In the genomic region with DNA sequence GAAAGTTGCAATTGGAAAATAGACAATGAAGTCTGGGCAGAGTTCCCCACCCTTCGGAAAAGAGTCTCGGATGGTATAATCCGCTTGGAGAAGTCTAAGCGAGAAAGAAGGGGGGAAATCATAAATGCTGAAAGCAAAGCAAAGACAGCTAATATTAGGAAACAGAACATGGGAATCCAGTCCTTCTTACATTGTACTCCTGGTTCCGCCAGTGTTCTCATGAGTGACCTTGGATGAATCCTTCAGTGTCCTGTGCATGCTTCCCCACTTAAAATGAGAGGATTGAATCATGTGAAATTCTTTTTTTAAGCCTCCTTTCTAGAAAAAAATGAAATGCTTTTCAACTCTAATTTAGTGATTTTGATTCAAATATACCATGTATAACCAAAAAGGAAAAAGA, we compare ENCODE assay signal across 17 cellular contexts.
DNase-seq lines count a peak whose midpoint lies in the region; ATAC-seq and TF ChIP-seq lines count a peak whose summit lies in the region.
"Had no signal": no experiment of that assay in that cellular context is flagged by ENCODE, and none has a peak within 500 bp of the region (broad histone marks: within the 10 kb centered on the region; RNA-seq: fewer than 3 reads in every experiment).

No MANE protein-coding gene starts in this region.

- H3K36me3 ChIP-seq in ascending aorta (no peaks in the 10 kb centered on the region), upper lobe of left lung (no peaks in the 10 kb centered on the region), Caco-2 (ENCODE audit: control insufficient read depth, insufficient read depth, low read length) (no peaks in the 10 kb centered on the region)
- H3K36me3 ChIP-seq: cardiac muscle cell, MG63, upper lobe of right lung had no signal

- intact Hi-C loops in ascending aorta (cut with DNase I) (no loop called here), Right ventricle myocardium superior (cut with DNase I) (no loop called here), Caco-2 (cut with micrococcal nuclease; ENCODE audit: unreplicated experiment) (no loop called here)

- POLR2A ChIA-PET in Caco-2 (lab: Charles Lee), result no interaction called here

- WGBS in upper lobe of left lung, 2 donors, result 68 to 73% methylated on average over 5 of the region's 5 CpGs

- no peaks in the 10 kb centered on the region for H3K36me3 Mint-ChIP-seq in osteocyte (ENCODE audit: unreplicated experiment)
- H3K36me3 Mint-ChIP-seq in Caco-2 (ENCODE audit: insufficient read depth, unreplicated experiment), result peaks cover 6% of the 10 kb centered on the region

- H3K4me1 Mint-ChIP-seq in osteocyte (ENCODE audit: unreplicated experiment), result peaks cover 89% of the 10 kb centered on the region
- no peaks in the 10 kb centered on the region for H3K4me1 Mint-ChIP-seq in Caco-2 (ENCODE audit: low read depth, unreplicated experiment)

- no peak for TF ChIP-seq EP300 in upper lobe of left lung (IDR thresholded peaks at IDR 0.05)

- H3K27ac Mint-ChIP-seq in osteocyte (ENCODE audit: unreplicated experiment) (peak overlapping the region; percentile 93), Caco-2 (ENCODE audit: unreplicated experiment) (no peak overlapping the region)
- H3K27ac Mint-ChIP-seq: activated naive CD4-positive, alpha-beta T cell treated with anti-CD3 and anti-CD28 coated beads, Interleukin-2, amount 10 ng/mL, durations not matched to agents 7 days and 5 days; naive B cell; T-helper 17 cell had no signal

- H3K27me3 Mint-ChIP-seq in osteocyte (ENCODE audit: unreplicated experiment), result no peaks in the 10 kb centered on the region
- no peaks in the 10 kb centered on the region for H3K27me3 Mint-ChIP-seq in Caco-2 (ENCODE audit: insufficient read depth, unreplicated experiment)
- H3K27me3 Mint-ChIP-seq: activated naive CD4-positive, alpha-beta T cell treated with anti-CD3 and anti-CD28 coated beads, Interleukin-2, amount 10 ng/mL, durations not matched to agents 7 days and 5 days; naive B cell; T-helper 17 cell had no signal

- no peak overlapping the region for H3K4me3 ChIP-seq in ascending aorta
- no peak overlapping the region for H3K4me3 ChIP-seq in upper lobe of left lung
- no peak overlapping the region for H3K4me3 ChIP-seq in Caco-2 (ENCODE audit: low read depth, low read length)
- H3K4me3 ChIP-seq: cardiac muscle cell, MG63, psoas muscle, upper lobe of right lung had no signal

- no peak for TF ChIP-seq POLR2A in upper lobe of left lung (IDR thresholded peaks at IDR 0.05)

- no peak for DNase-seq in ascending aorta (ENCODE audit: low spot score in 2 of 2)
- no peak for DNase-seq in Right ventricle myocardium superior
- DNase-seq in osteocyte (ENCODE audit: extremely low spot score, unreplicated experiment), result no peak
- DNase-seq in upper lobe of left lung, result no peak
- no peak for DNase-seq in Caco-2
- DNase-seq: activated naive CD4-positive, alpha-beta T cell treated with anti-CD3 and anti-CD28 coated beads, Interleukin-2, amount 10 ng/mL, durations not matched to agents 7 days and 5 days; DMS153; naive B cell; NCI-H2081 treated with DMSO at 0.1 percent for 48 hours; NCI-H748 treated with DMSO at 0.1 percent for 48 hours; T-helper 17 cell; upper lobe of right lung had no signal

- no peaks in the 10 kb centered on the region for H3K27me3 ChIP-seq in ascending aorta
- H3K27me3 ChIP-seq in upper lobe of left lung, result no peaks in the 10 kb centered on the region
- H3K27me3 ChIP-seq in Caco-2 (replicated peaks; ENCODE audit: control insufficient read depth, insufficient read depth, low read length), result no peaks in the 10 kb centered on the region
- H3K27me3 ChIP-seq: cardiac muscle cell, MG63, upper lobe of right lung had no signal

- BruUV-seq in Caco-2 (replicated peaks; lab: Mats Ljungman, UMichigan), result no TSS peak

- H3K27ac ChIP-seq in ascending aorta (peak overlapping the region; percentile 79 to 82), upper lobe of left lung (peak overlapping the region in 3 of 4 donors; percentile 17 to 40 (median 27))
- H3K27ac ChIP-seq: upper lobe of right lung had no signal

- peak; percentile 64 for ATAC-seq in Right ventricle myocardium superior (ENCODE audit: poor library complexity)
- ATAC-seq in upper lobe of left lung (ENCODE audit: low FRiP score in 2 of 2), result no peak
- ATAC-seq in GM19455 (IDR thresholded peaks at IDR 0.05; ENCODE audit: unreplicated experiment), result no peak
- no peak for ATAC-seq in GM19328 (IDR thresholded peaks at IDR 0.05; ENCODE audit: unreplicated experiment)
- ATAC-seq: T-helper 17 cell had no signal

- no peak overlapping the region for H3K4me3 Mint-ChIP-seq in osteocyte (ENCODE audit: unreplicated experiment)
- H3K4me3 Mint-ChIP-seq in Caco-2 (ENCODE audit: unreplicated experiment), result no peak overlapping the region
- H3K4me3 Mint-ChIP-seq: activated naive CD4-positive, alpha-beta T cell treated with anti-CD3 and anti-CD28 coated beads, Interleukin-2, amount 10 ng/mL, durations not matched to agents 7 days and 5 days; naive B cell; T-helper 17 cell had no signal

- H3K4me1 ChIP-seq in ascending aorta (peaks cover 0 to 22% of the 10 kb centered on the region in 2 donors), upper lobe of left lung (peaks cover 0 to 8% (median 6%) of the 10 kb centered on the region in 4 donors), Caco-2 (no peaks in the 10 kb centered on the region)

- TF ChIP-seq CTCF in ascending aorta (IDR thresholded peaks at IDR 0.05), result no peak
- TF ChIP-seq CTCF in osteocyte (IDR thresholded peaks at IDR 0.05), result no peak
- no peak for TF ChIP-seq CTCF in upper lobe of left lung (IDR thresholded peaks at IDR 0.05)
- TF ChIP-seq CTCF in Caco-2 (IDR thresholded peaks at IDR 0.05; ENCODE audit: insufficient read depth in 1 of 2, low read depth in 1 of 2, low read length in 1 of 2, severe bottlenecking in 1 of 2, unreplicated experiment in 1 of 2), result no peak

- CTCF ChIA-PET in Caco-2 (lab: Charles Lee), result no interaction called here

- H3K9me3 Mint-ChIP-seq in osteocyte (ENCODE audit: unreplicated experiment), result no peaks in the 10 kb centered on the region
- no peaks in the 10 kb centered on the region for H3K9me3 Mint-ChIP-seq in Caco-2 (ENCODE audit: unreplicated experiment)
- H3K9me3 Mint-ChIP-seq: activated naive CD4-positive, alpha-beta T cell treated with anti-CD3 and anti-CD28 coated beads, Interleukin-2, amount 10 ng/mL, durations not matched to agents 7 days and 5 days; naive B cell had no signal

- H3K9me3 ChIP-seq in ascending aorta (no peaks in the 10 kb centered on the region), upper lobe of left lung (no peaks in the 10 kb centered on the region), Caco-2 (no peaks in the 10 kb centered on the region)
- H3K9me3 ChIP-seq: MG63, psoas muscle, upper lobe of right lung had no signal
